In the genomic region with DNA sequence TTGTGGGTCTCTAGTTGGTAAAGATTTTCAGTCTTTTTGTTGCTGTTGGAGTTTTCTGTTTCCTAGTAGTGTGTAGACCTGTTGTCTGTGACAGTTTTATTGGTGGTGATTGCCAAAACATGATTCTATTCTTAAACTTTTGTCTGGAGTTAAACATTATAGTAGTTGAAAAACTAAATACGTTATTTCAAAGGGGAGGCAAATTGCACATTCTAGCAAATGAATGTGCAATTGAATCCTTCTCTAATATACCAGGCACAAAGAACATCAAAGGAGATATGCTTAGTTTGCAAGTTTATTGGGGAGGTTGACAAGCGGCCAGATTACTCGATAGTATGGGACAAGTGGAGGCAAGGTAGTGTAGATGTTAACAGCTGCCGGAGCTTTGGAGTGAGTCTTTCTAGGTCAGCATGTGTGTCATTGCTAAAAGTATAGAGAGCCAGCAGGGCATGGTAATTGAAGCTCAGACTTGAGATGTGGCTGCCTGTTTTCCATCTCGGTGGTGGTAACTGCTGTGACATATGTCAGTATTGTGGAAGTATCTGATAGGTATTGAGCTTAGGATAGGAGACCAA, we compare ENCODE assay signal across 1 cellular context.
TF ChIP-seq lines count a peak whose summit lies in the region.

No MANE protein-coding gene starts in this region.

TF ChIP-seq in HCT116, 20 proteins besides CTCF, POLR2A, EP300 and RAD21 (continued from another document):
- TF ChIP-seq, protein P1, sequence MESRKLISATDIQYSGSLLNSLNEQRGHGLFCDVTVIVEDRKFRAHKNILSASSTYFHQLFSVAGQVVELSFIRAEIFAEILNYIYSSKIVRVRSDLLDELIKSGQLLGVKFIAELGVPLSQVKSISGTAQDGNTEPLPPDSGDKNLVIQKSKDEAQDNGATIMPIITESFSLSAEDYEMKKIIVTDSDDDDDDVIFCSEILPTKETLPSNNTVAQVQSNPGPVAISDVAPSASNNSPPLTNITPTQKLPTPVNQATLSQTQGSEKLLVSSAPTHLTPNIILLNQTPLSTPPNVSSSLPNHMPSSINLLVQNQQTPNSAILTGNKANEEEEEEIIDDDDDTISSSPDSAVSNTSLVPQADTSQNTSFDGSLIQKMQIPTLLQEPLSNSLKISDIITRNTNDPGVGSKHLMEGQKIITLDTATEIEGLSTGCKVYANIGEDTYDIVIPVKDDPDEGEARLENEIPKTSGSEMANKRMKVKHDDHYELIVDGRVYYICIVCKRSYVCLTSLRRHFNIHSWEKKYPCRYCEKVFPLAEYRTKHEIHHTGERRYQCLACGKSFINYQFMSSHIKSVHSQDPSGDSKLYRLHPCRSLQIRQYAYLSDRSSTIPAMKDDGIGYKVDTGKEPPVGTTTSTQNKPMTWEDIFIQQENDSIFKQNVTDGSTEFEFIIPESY (IDR thresholded peaks at IDR 0.05; ENCODE audit: extremely low read depth, insufficient replicate concordance, low read length) = no peak
- TF ChIP-seq ATF3 (IDR thresholded peaks at IDR 0.05) (no peak), JUND (IDR thresholded peaks at IDR 0.05) (no peak)
